Comparison of ENCODE assay signal across 17 cellular contexts in the genomic region with DNA sequence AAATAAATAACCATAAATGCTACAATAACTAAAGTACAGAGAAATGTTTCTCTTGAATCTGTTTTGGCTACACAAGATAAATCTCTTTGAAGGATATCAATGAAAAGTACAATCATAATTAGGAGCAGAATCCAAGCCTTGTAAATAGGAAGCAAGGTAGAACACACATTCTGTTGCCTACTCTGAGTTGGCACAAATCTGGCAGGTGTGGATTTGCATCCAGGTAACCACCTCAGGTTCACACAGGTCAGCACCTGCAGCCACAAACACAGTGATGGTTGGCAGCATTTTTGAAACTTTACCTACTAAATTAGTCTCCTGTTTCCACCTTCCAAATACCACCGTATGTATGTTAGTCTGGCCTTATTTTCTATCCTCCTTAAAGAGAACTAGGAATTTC.
DNase-seq lines count a peak whose midpoint lies in the region; ATAC-seq and TF ChIP-seq lines count a peak whose summit lies in the region.
"Had no signal": no experiment of that assay in that cellular context is flagged by ENCODE, and none has a peak within 500 bp of the region (broad histone marks: within the 10 kb centered on the region; RNA-seq: fewer than 3 reads in every experiment).

No MANE protein-coding gene starts in this region.

- POLR2A ChIA-PET in MCF 10A (lab: Yijun Ruan, JAX): no interaction called here

- CTCF ChIA-PET in MCF 10A (lab: Yijun Ruan, JAX): no interaction called here

- no peak for TF ChIP-seq CTCF in parathyroid adenoma (IDR thresholded peaks at IDR 0.05)
- TF ChIP-seq CTCF in MCF 10A (IDR thresholded peaks at IDR 0.05; ENCODE audit: unreplicated experiment): no peak
- TF ChIP-seq CTCF in progenitor cell of endocrine pancreas (IDR thresholded peaks at IDR 0.05; ENCODE audit: unreplicated experiment): no peak

- H3K4me3 ChIP-seq in parathyroid adenoma (ENCODE audit: low read depth, low read length): no peak overlapping the region

- no peak overlapping the region for H3K27ac Mint-ChIP-seq in MCF 10A (ENCODE audit: low read depth, unreplicated experiment)
- no peak overlapping the region for H3K27ac Mint-ChIP-seq in progenitor cell of endocrine pancreas
- H3K27ac Mint-ChIP-seq: CD14-positive monocyte had no signal

- DNase-seq in NCI-H510A treated with DMSO at 0.1 percent for 48 hours (lab: John Stamatoyannopoulos, UW) (peak; percentile 11), NCI-H510A (lab: John Stamatoyannopoulos, UW) (no peak), NCI-H146 (lab: John Stamatoyannopoulos, UW) (peak; percentile 65), NCI-H748 treated with DMSO at 0.1 percent for 48 hours (lab: John Stamatoyannopoulos, UW) (peak; percentile 30), MCF 10A (ENCODE audit: unreplicated experiment) (no peak), progenitor cell of endocrine pancreas (ENCODE audit: low spot score, unreplicated experiment) (no peak)
- DNase-seq in activated T-cell treated with anti-CD3 and anti-CD28 coated beads, Interleukin-2, amount 50 U/mL, for 4 hours: no peak
- DNase-seq: Kasumi-1, NCI-H1092, NCI-H187 treated with DMSO at 0.1 percent for 48 hours, NCI-H2227 treated with DMSO at 0.1 percent for 48 hours, NCI-H524, SIG-M5 had no signal

- H2AFZ ChIP-seq in parathyroid adenoma: peak overlapping the region; percentile 24

- no peak overlapping the region for H3K4me2 ChIP-seq in parathyroid adenoma (ENCODE audit: low read length)

- intact Hi-C loops in MCF 10A (cut with micrococcal nuclease): no loop called here

- H3K4me1 ChIP-seq in parathyroid adenoma: peaks cover 3% of the 10 kb centered on the region

- H3K27ac ChIP-seq in parathyroid adenoma: no peak overlapping the region

- H3K4me1 Mint-ChIP-seq in MCF 10A (ENCODE audit: insufficient read depth, unreplicated experiment) (peaks cover 11% of the 10 kb centered on the region), progenitor cell of endocrine pancreas (ENCODE audit: low read depth) (peaks cover 15% of the 10 kb centered on the region)
- no peaks in the 10 kb centered on the region for H3K4me1 Mint-ChIP-seq in activated T-cell treated with anti-CD3 and anti-CD28 coated beads, Interleukin-2, amount 50 U/mL, for 4 hours (ENCODE audit: low read depth)

- H3K9ac ChIP-seq in parathyroid adenoma: no peak overlapping the region

- H3K9me3 ChIP-seq in parathyroid adenoma (ENCODE audit: control insufficient read depth, low read length): no peaks in the 10 kb centered on the region

- H3K79me2 ChIP-seq in parathyroid adenoma: no peaks in the 10 kb centered on the region

- no peak overlapping the region for H3K4me3 Mint-ChIP-seq in MCF 10A (ENCODE audit: unreplicated experiment)
- no peak overlapping the region for H3K4me3 Mint-ChIP-seq in activated T-cell treated with anti-CD3 and anti-CD28 coated beads, Interleukin-2, amount 50 U/mL, for 4 hours
- no peak overlapping the region for H3K4me3 Mint-ChIP-seq in progenitor cell of endocrine pancreas (ENCODE audit: low read depth)
- H3K4me3 Mint-ChIP-seq: CD14-positive monocyte had no signal

- H3K9me3 Mint-ChIP-seq in MCF 10A (ENCODE audit: unreplicated experiment) (peaks cover 1% of the 10 kb centered on the region), progenitor cell of endocrine pancreas (ENCODE audit: low read depth) (peaks cover 3% of the 10 kb centered on the region)
- no peaks in the 10 kb centered on the region for H3K9me3 Mint-ChIP-seq in activated T-cell treated with anti-CD3 and anti-CD28 coated beads, Interleukin-2, amount 50 U/mL, for 4 hours

- no peaks in the 10 kb centered on the region for H3K36me3 ChIP-seq in parathyroid adenoma (ENCODE audit: control insufficient read depth, insufficient read depth, low read length)

- BruUV-seq in MCF 10A (replicated peaks; lab: Mats Ljungman, UMichigan): no TSS peak

- no peaks in the 10 kb centered on the region for H3K27me3 ChIP-seq in parathyroid adenoma (ENCODE audit: control insufficient read depth, insufficient read depth, low read length)

- no peak for ATAC-seq in activated T-cell treated with anti-CD3 and anti-CD28 coated beads, Interleukin-2, amount 50 U/mL, for 4 hours
- ATAC-seq: Panc1, SK-N-SH treated with all-trans-retinoic acid at 6 μM for 48 hours had no signal

- H3K27me3 Mint-ChIP-seq in MCF 10A (ENCODE audit: insufficient read depth, unreplicated experiment) (no peaks in the 10 kb centered on the region), progenitor cell of endocrine pancreas (peaks cover 13% of the 10 kb centered on the region)
- peaks cover 2% of the 10 kb centered on the region for H3K27me3 Mint-ChIP-seq in activated T-cell treated with anti-CD3 and anti-CD28 coated beads, Interleukin-2, amount 50 U/mL, for 4 hours (ENCODE audit: low read depth)

- H3K36me3 Mint-ChIP-seq in MCF 10A (ENCODE audit: insufficient read depth, unreplicated experiment) (no peaks in the 10 kb centered on the region), progenitor cell of endocrine pancreas (ENCODE audit: insufficient read depth) (peaks cover 6% of the 10 kb centered on the region)
- no peaks in the 10 kb centered on the region for H3K36me3 Mint-ChIP-seq in activated T-cell treated with anti-CD3 and anti-CD28 coated beads, Interleukin-2, amount 50 U/mL, for 4 hours (ENCODE audit: insufficient read depth)
- H3K36me3 Mint-ChIP-seq: CD14-positive monocyte had no signal

Comparison
In these comparisons a context has a peak if more than half of its experiments do, and no peak if none do; other contexts are left out.
1. DNase-seq: peak in NCI-H510A treated with DMSO at 0.1 percent for 48 hours (single experiment), NCI-H146 (single experiment) and NCI-H748 treated with DMSO at 0.1 percent for 48 hours (single experiment); none in NCI-H510A (single experiment), MCF 10A (single experiment), activated T-cell treated with anti-CD3 and anti-CD28 coated beads, Interleukin-2, amount 50 U/mL, for 4 hours (single experiment) and progenitor cell of endocrine pancreas (single experiment).